In genomic region chr7:94374721-94375120, GRCh38 we compare ENCODE assay signal across 13 cellular contexts. TPM values are rescaled to one million over a fixed set of nuclear protein-coding genes. Genes with fewer than 3 reads are reported as not detected.
DNase-seq lines count a peak whose midpoint lies in the region; ATAC-seq, FAIRE-seq and TF ChIP-seq lines count a peak whose summit lies in the region.
"Had no signal": no experiment of that assay in that cellular context is flagged by ENCODE, and none has a peak within 500 bp of the region (broad histone marks: within the 10 kb centered on the region; RNA-seq: fewer than 3 reads in every experiment).

No MANE protein-coding gene starts in this region.

- peak overlapping the region; percentile 20 for H3K4me3 ChIP-seq in HFF-Myc (replicated peaks; ENCODE audit: low read depth, low read length)
- H3K4me3 ChIP-seq in kidney (ENCODE audit: low read length in 2 of 2) = peak overlapping the region; percentile 16 to 26
- H3K4me3 ChIP-seq in skin epidermis = peak overlapping the region in 2 of 7 experiments; percentile 18 to 20

- H3K9me3 Mint-ChIP-seq in activated naive CD8-positive, alpha-beta T cell treated with anti-CD3 and anti-CD28 coated beads, Interleukin-2, amount 50 U/mL, for 24 hours = no peaks in the 10 kb centered on the region
- H3K9me3 Mint-ChIP-seq: naive B cell had no signal

- TF ChIP-seq CTCF in HFF-Myc (IDR thresholded peaks at IDR 0.05; ENCODE audit: low read depth, low read length, missing control alignments) (no peak), kidney (IDR thresholded peaks at IDR 0.05; ENCODE audit: borderline replicate concordance, extremely low read depth, insufficient read depth) (no peak)

- no peak overlapping the region for H3K9ac ChIP-seq in kidney (ENCODE audit: low read length in 2 of 2)

- no peak for DNase-seq in HFF-Myc (ENCODE audit: extremely low read depth, low read depth)
- peak; percentile 43 for DNase-seq in astrocyte of the hippocampus (ENCODE audit: low read depth, low spot score)
- DNase-seq in kidney = no peak
- DNase-seq in GM19239 (ENCODE audit: insufficient read length, low spot score) = no peak
- DNase-seq in activated naive CD8-positive, alpha-beta T cell treated with anti-CD3 and anti-CD28 coated beads, Interleukin-2, amount 50 U/mL, for 24 hours = no peak
- DNase-seq: activated effector memory CD4-positive, alpha-beta T cell treated with Interleukin-2 at 50 U/mL for 16 hours; DMS79; naive B cell; NCI-H748 treated with DMSO at 0.1 percent for 48 hours had no signal

- FAIRE-seq in kidney (lab: Jason Lieb, UNC) (no peak), GM19239 (lab: Jason Lieb, UNC) (no peak)

- intact Hi-C loops in kidney (cut with DNase I) = no loop called here

- H3K4me3 Mint-ChIP-seq in activated naive CD8-positive, alpha-beta T cell treated with anti-CD3 and anti-CD28 coated beads, Interleukin-2, amount 50 U/mL, for 24 hours = no peak overlapping the region
- H3K4me3 Mint-ChIP-seq: naive B cell had no signal

- H3K9me3 ChIP-seq in kidney (ENCODE audit: control insufficient read depth in 1 of 2, low read length in 2 of 2) = no peaks in the 10 kb centered on the region

- H3K4me1 ChIP-seq in kidney (ENCODE audit: control insufficient read depth in 1 of 2, insufficient read depth in 1 of 2, low read depth in 1 of 2, low read length in 2 of 2) = peaks cover 0 to 3% of the 10 kb centered on the region in 2 donors

- ATAC-seq in HG03108 (IDR thresholded peaks at IDR 0.05; ENCODE audit: unreplicated experiment) (no peak), GM18519 (IDR thresholded peaks at IDR 0.05; ENCODE audit: low FRiP score, unreplicated experiment) (no peak)
- ATAC-seq in activated naive CD8-positive, alpha-beta T cell treated with anti-CD3 and anti-CD28 coated beads, Interleukin-2, amount 50 U/mL, for 24 hours = no peak

- H3K4me1 Mint-ChIP-seq in activated naive CD8-positive, alpha-beta T cell treated with anti-CD3 and anti-CD28 coated beads, Interleukin-2, amount 50 U/mL, for 24 hours = no peaks in the 10 kb centered on the region
- H3K4me1 Mint-ChIP-seq: naive B cell had no signal

- H3K27ac Mint-ChIP-seq in activated naive CD8-positive, alpha-beta T cell treated with anti-CD3 and anti-CD28 coated beads, Interleukin-2, amount 50 U/mL, for 24 hours = no peak overlapping the region
- H3K27ac Mint-ChIP-seq: naive B cell had no signal

- H3K36me3 ChIP-seq in kidney (ENCODE audit: control insufficient read depth in 1 of 2, insufficient read depth in 2 of 2, low read length in 2 of 2) = no peaks in the 10 kb centered on the region

- H3K27ac ChIP-seq in kidney (ENCODE audit: low read depth in 2 of 2, low read length in 2 of 2) = peak overlapping the region in 1 of 2 donors; percentile 67
- peak overlapping the region in 19 of 21 experiments; percentile 24 to 91 (median 65) for H3K27ac ChIP-seq in skin epidermis

- peaks cover 13% of the 10 kb centered on the region for H3K27me3 Mint-ChIP-seq in activated naive CD8-positive, alpha-beta T cell treated with anti-CD3 and anti-CD28 coated beads, Interleukin-2, amount 50 U/mL, for 24 hours

- H3K36me3 Mint-ChIP-seq in activated naive CD8-positive, alpha-beta T cell treated with anti-CD3 and anti-CD28 coated beads, Interleukin-2, amount 50 U/mL, for 24 hours (ENCODE audit: low read depth) = no peaks in the 10 kb centered on the region
- H3K36me3 Mint-ChIP-seq: naive B cell had no signal

RNA-seq across cellular contexts. Expression of gene COL1A2, which starts 20.0 kb away (rescaled TPM):
- 149 TPM for total RNA-seq in kidney
- 51.4 TPM for polyA plus RNA-seq in kidney (ENCODE audit: insufficient read depth, low read depth, low replicate concordance)
- total RNA-seq: HT-29 had no signal
